17 cellular contexts compared by ENCODE assay signal in genomic region chr10:15794569-15794968, GRCh38.
DNase-seq lines count a peak whose midpoint lies in the region; ATAC-seq, FAIRE-seq and TF ChIP-seq lines count a peak whose summit lies in the region.
"Had no signal": no experiment of that assay in that cellular context is flagged by ENCODE, and none has a peak within 500 bp of the region (broad histone marks: within the 10 kb centered on the region; RNA-seq: fewer than 3 reads in every experiment).

No MANE protein-coding gene starts in this region.

- intact Hi-C loops in Caco-2 (cut with micrococcal nuclease; ENCODE audit: unreplicated experiment) (no loop called here), K562 (cut with micrococcal nuclease) (no loop called here), right cardiac atrium (cut with DNase I) (no loop called here)

- DNase-seq in Caco-2 (no peak), EH (ENCODE audit: low read depth) (peak; percentile 55), NCI-H69 (lab: John Stamatoyannopoulos, UW) (peak; percentile 1), K562 (ENCODE audit: extremely low read depth in 1 of 4, low spot score in 3 of 4) (no peak), EL (no peak), right cardiac atrium (no peak)
- DNase-seq: CD8-positive, alpha-beta T cell; COR-L47; DMS53; H9 had no signal

- H3K4me2 ChIP-seq in K562 (ENCODE audit: insufficient read depth, low read length), result no peak overlapping the region
- H3K4me2 ChIP-seq: A549, GM23338 had no signal

- CTCF ChIA-PET in Caco-2 (lab: Charles Lee), result no interaction called here
- CTCF ChIA-PET in K562 (lab: Yijun Ruan, JAX; ENCODE audit: low intra/inter-chr PET ratio), result interaction anchor here (0.6 kb wide), 1 partner anchor 9 kb away, joined by 3 read pairs; no protein-coding TSS in a partner anchor

- H3K9me3 Mint-ChIP-seq in Caco-2 (ENCODE audit: unreplicated experiment), result no peaks in the 10 kb centered on the region
- H3K9me3 Mint-ChIP-seq: CD14-positive monocyte; CD8-positive, alpha-beta T cell; GM23338; H9 had no signal

- no peaks in the 10 kb centered on the region for H4K20me1 ChIP-seq in K562 (replicated peaks; ENCODE audit: control insufficient read depth, insufficient read depth, low read length)

- no peak for TF ChIP-seq EP300 in K562 (IDR thresholded peaks at IDR 0.05; ENCODE audit: low read length)

- H3K27ac ChIP-seq in K562 (ENCODE audit: extremely low read depth, low read depth, low read length), result peak overlapping the region; percentile 73; the same call in 2 of the 3 replicates
- no peak overlapping the region for H3K27ac ChIP-seq in right cardiac atrium (ENCODE audit: low read length)
- H3K27ac ChIP-seq: A549 had no signal

- H3K4me1 ChIP-seq in Caco-2, result no peaks in the 10 kb centered on the region
- H3K4me1 ChIP-seq in K562 (replicated peaks in 1 of 2; ENCODE audit: control insufficient read depth in 2 of 2, insufficient read depth in 2 of 2, low read length in 2 of 2), result peaks cover 6 to 28% of the 10 kb centered on the region in 2 experiments; a peak in 4 of 5 replicates
- H3K4me1 ChIP-seq in right cardiac atrium (ENCODE audit: control insufficient read depth, insufficient read depth, low read length), result peaks cover 4% of the 10 kb centered on the region
- H3K4me1 ChIP-seq: A549 had no signal

- H3K27me3 ChIP-seq in Caco-2 (replicated peaks; ENCODE audit: control insufficient read depth, insufficient read depth, low read length) (no peaks in the 10 kb centered on the region), K562 (ENCODE audit: control insufficient read depth in 2 of 2, insufficient read depth in 2 of 2, low read length in 2 of 2) (no peaks in the 10 kb centered on the region), right cardiac atrium (ENCODE audit: control insufficient read depth, insufficient read depth) (no peaks in the 10 kb centered on the region)

- H3K4me1 Mint-ChIP-seq in Caco-2 (ENCODE audit: low read depth, unreplicated experiment), result peaks cover 6% of the 10 kb centered on the region
- H3K4me1 Mint-ChIP-seq: CD14-positive monocyte, GM23338, H9 had no signal

- H3K9me3 ChIP-seq in Caco-2 (no peaks in the 10 kb centered on the region), K562 (replicated peaks; ENCODE audit: control insufficient read depth, insufficient read depth, low read depth, low read length) (no peaks in the 10 kb centered on the region; the same call in 1 of the 2 replicates), right cardiac atrium (ENCODE audit: control insufficient read depth, low read length) (no peaks in the 10 kb centered on the region)
- H3K9me3 ChIP-seq: A549 had no signal

- H3K36me3 Mint-ChIP-seq in Caco-2 (ENCODE audit: insufficient read depth, unreplicated experiment), result no peaks in the 10 kb centered on the region

- FAIRE-seq in K562 (lab: Jason Lieb, UNC), result no peak
- FAIRE-seq: A549, GM12878, HepG2, HTR-8/SVneo had no signal

- peak overlapping the region in 1 of 2 experiments; percentile 31; a peak in 1 of 4 replicates for H3K9ac ChIP-seq in K562 (ENCODE audit: insufficient read depth in 1 of 2, low read depth in 2 of 2, low read length in 2 of 2)

- BruUV-seq in Caco-2 (replicated peaks; lab: Mats Ljungman, UMichigan), result no TSS peak
- no TSS peak for BruUV-seq in K562 (replicated peaks; lab: Mats Ljungman, UMichigan)

- TF ChIP-seq CTCF in Caco-2 (IDR thresholded peaks at IDR 0.05; ENCODE audit: insufficient read depth in 1 of 2, low read depth in 1 of 2, low read length in 1 of 2, severe bottlenecking in 1 of 2, unreplicated experiment in 1 of 2), result no peak
- TF ChIP-seq CTCF in K562 (IDR thresholded peaks at IDR 0.05 in 2 of 3, conservative IDR thresholded peaks at IDR 0.05 in 1 of 3; ENCODE audit: insufficient read depth in 2 of 3, low read depth in 1 of 3, low read length in 3 of 3), result no peak

- H3K9me1 ChIP-seq in K562 (ENCODE audit: control insufficient read depth, insufficient read depth, low read length), result no peaks in the 10 kb centered on the region

- POLR2A ChIA-PET in Caco-2 (lab: Charles Lee) (no interaction called here), K562 (lab: Yijun Ruan, JAX) (interaction anchor here (1.3 kb wide), 1 partner anchor 8 kb away, joined by 6 read pairs; no protein-coding TSS in a partner anchor)

- ATAC-seq in K562 (no peak), right cardiac atrium (no peak), GM21786 (IDR thresholded peaks at IDR 0.05; ENCODE audit: unreplicated experiment) (no peak)
- ATAC-seq: A549; CD8-positive, alpha-beta T cell; GM23338; HepG2 had no signal

- no peaks in the 10 kb centered on the region for H3K27me3 Mint-ChIP-seq in Caco-2 (ENCODE audit: insufficient read depth, unreplicated experiment)

- H2AFZ ChIP-seq in K562 (ENCODE audit: low read depth, low read length), result no peak overlapping the region
- H2AFZ ChIP-seq: GM23338 had no signal

- no peak overlapping the region for H3K4me3 Mint-ChIP-seq in Caco-2 (ENCODE audit: unreplicated experiment)
- H3K4me3 Mint-ChIP-seq: CD14-positive monocyte; CD8-positive, alpha-beta T cell; GM23338; H9 had no signal

- no peak for TF ChIP-seq POLR2A in K562 (conservative IDR thresholded peaks at IDR 0.05)

- peak overlapping the region; percentile 18 for H3K27ac Mint-ChIP-seq in Caco-2 (ENCODE audit: unreplicated experiment)
- H3K27ac Mint-ChIP-seq: CD14-positive monocyte; CD8-positive, alpha-beta T cell; GM23338; H9 had no signal

- H3K36me3 ChIP-seq in Caco-2 (ENCODE audit: control insufficient read depth, insufficient read depth, low read length) (no peaks in the 10 kb centered on the region; the same call in 1 of the 2 replicates), K562 (ENCODE audit: control insufficient read depth, insufficient read depth, low read length) (peaks cover 31% of the 10 kb centered on the region)

- H3K4me3 ChIP-seq in Caco-2 (ENCODE audit: low read depth, low read length), result no peak overlapping the region
- H3K4me3 ChIP-seq in K562, result no peak overlapping the region
- H3K4me3 ChIP-seq in right cardiac atrium (ENCODE audit: low read length), result no peak overlapping the region
- H3K4me3 ChIP-seq: A549, GM12878, GM23338 had no signal

- in situ Hi-C loops in K562 (cut with MboI), result no loop called here

- peaks cover 47% of the 10 kb centered on the region for H3K79me2 ChIP-seq in K562 (ENCODE audit: control insufficient read depth, insufficient read depth, low read length)

- TF ChIP-seq RAD21 in K562 (CRISPR knock-in tag; conservative IDR thresholded peaks at IDR 0.05 in 1 of 2, IDR thresholded peaks at IDR 0.05 in 1 of 2), result no peak

TF ChIP-seq in K562, 482 proteins besides CTCF, POLR2A, EP300 and RAD21:
- TF ChIP-seq NFE2L1 (tag; IDR thresholded peaks at IDR 0.05; ENCODE audit: borderline replicate concordance, low read depth), result no peak
- no peak for TF ChIP-seq ZNF785 (CRISPR knock-in tag; IDR thresholded peaks at IDR 0.05)
- no peak for TF ChIP-seq ZNF584 (CRISPR knock-in tag; IDR thresholded peaks at IDR 0.05; ENCODE audit: low read depth)
- TF ChIP-seq ZNF79 (CRISPR knock-in tag; IDR thresholded peaks at IDR 0.05; ENCODE audit: low read depth), result no peak
- no peak for TF ChIP-seq RBM14 (IDR thresholded peaks at IDR 0.05; ENCODE audit: borderline replicate concordance, insufficient read depth, low read depth, low read length)

Comparison
In these comparisons a context has a peak if more than half of its experiments do, and no peak if none do; other contexts are left out.
1. DNase-seq: peak in EH (single experiment) and NCI-H69 (single experiment); none in Caco-2 (0 of 2), K562 (0 of 4), EL (single experiment) and right cardiac atrium (0 of 3).